Comparison of ENCODE assay signal across 1 cellular context in genomic region chr9:127915801-127916664, GRCh38.
TF ChIP-seq lines count a peak whose summit lies in the region.

No MANE protein-coding gene starts in this region.

TF ChIP-seq in HepG2, 621 proteins besides CTCF, POLR2A, EP300 and RAD21 (continued from another document and continues in another):
- TF ChIP-seq ZBTB49 (CRISPR knock-in tag; IDR thresholded peaks at IDR 0.05; ENCODE audit: borderline replicate concordance) (no peak), ZNF766 (CRISPR knock-in tag; IDR thresholded peaks at IDR 0.05; ENCODE audit: borderline replicate concordance) (no peak), ZSCAN30 (CRISPR knock-in tag; IDR thresholded peaks at IDR 0.05) (no peak), ZNF138 (CRISPR knock-in tag; IDR thresholded peaks at IDR 0.05; ENCODE audit: low read depth) (no peak), SOX5 (CRISPR knock-in tag; IDR thresholded peaks at IDR 0.05; ENCODE audit: borderline replicate concordance) (no peak), ZNF383 (CRISPR knock-in tag; IDR thresholded peaks at IDR 0.05; ENCODE audit: borderline replicate concordance) (no peak), MAX (IDR thresholded peaks at IDR 0.05) (peak; percentile 56), ZNF282 (IDR thresholded peaks at IDR 0.05; ENCODE audit: partially characterized antibody) (no peak), ZNF501 (CRISPR knock-in tag; IDR thresholded peaks at IDR 0.05) (peak; percentile 73; the same call in 1 of the 2 replicates), ETV6 (CRISPR knock-in tag; conservative IDR thresholded peaks at IDR 0.05) (no peak), NFE2L1 (CRISPR knock-in tag; IDR thresholded peaks at IDR 0.05; ENCODE audit: borderline replicate concordance) (no peak), ARID5B (CRISPR knock-in tag; IDR thresholded peaks at IDR 0.05) (no peak), RBM39 (IDR thresholded peaks at IDR 0.05; ENCODE audit: low read depth, low read length, poor library complexity, severe bottlenecking) (no peak), PLSCR1 (CRISPR knock-in tag; IDR thresholded peaks at IDR 0.05; ENCODE audit: borderline replicate concordance) (no peak), HNF1A (IDR thresholded peaks at IDR 0.05; ENCODE audit: low read depth) (no peak), HNF1A (CRISPR knock-in tag; IDR thresholded peaks at IDR 0.05; ENCODE audit: borderline replicate concordance) (no peak), ZNF142 (CRISPR knock-in tag; IDR thresholded peaks at IDR 0.05) (0 out of 2 replicates have a peak, but pooled peaks have one; percentile 53), FLYWCH1 (CRISPR knock-in tag; IDR thresholded peaks at IDR 0.05) (no peak), SP5 (CRISPR knock-in tag; IDR thresholded peaks at IDR 0.05; ENCODE audit: borderline replicate concordance, low read depth) (no peak), ZNF800 (CRISPR knock-in tag; IDR thresholded peaks at IDR 0.05) (no peak), AKAP8 (CRISPR knock-in tag; IDR thresholded peaks at IDR 0.05) (no peak), ZHX1 (CRISPR knock-in tag; IDR thresholded peaks at IDR 0.05; ENCODE audit: low read depth) (no peak), KDM5B (CRISPR knock-in tag; IDR thresholded peaks at IDR 0.05; ENCODE audit: borderline replicate concordance) (peak; percentile 26; the same call in 1 of the 2 replicates)
